Comparison of ENCODE assay signal across 17 cellular contexts in genomic region chr17:53571342-53571741, GRCh38.
DNase-seq lines count a peak whose midpoint lies in the region; ATAC-seq and TF ChIP-seq lines count a peak whose summit lies in the region.
"Had no signal": no experiment of that assay in that cellular context is flagged by ENCODE, and none has a peak within 500 bp of the region (broad histone marks: within the 10 kb centered on the region; RNA-seq: fewer than 3 reads in every experiment).

No MANE protein-coding gene starts in this region.

- no peak for TF ChIP-seq RAD21 in liver (IDR thresholded peaks at IDR 0.05)

- 58% methylated on average over 2 of the region's 2 CpGs for WGBS in liver
- WGBS in suprapubic skin = 60% methylated on average over 2 of the region's 2 CpGs

- no peak overlapping the region for H3K27ac Mint-ChIP-seq in CD4-positive, CD25-positive, alpha-beta regulatory T cell
- H3K27ac Mint-ChIP-seq in CD14-positive monocyte (no peak overlapping the region), immature natural killer cell (no peak overlapping the region)

- H3K4me3 Mint-ChIP-seq in CD4-positive, CD25-positive, alpha-beta regulatory T cell = no peak overlapping the region
- no peak overlapping the region for H3K4me3 Mint-ChIP-seq in CD14-positive monocyte
- H3K4me3 Mint-ChIP-seq in immature natural killer cell = no peak overlapping the region

- no peak for ATAC-seq in CD4-positive, CD25-positive, alpha-beta regulatory T cell (ENCODE audit: low read depth in 2 of 2)

- DNase-seq in CD4-positive, CD25-positive, alpha-beta regulatory T cell = no peak
- DNase-seq in MG63 (no peak), astrocyte of the hippocampus (ENCODE audit: low read depth, low spot score) (peak; percentile 3), CD14-positive monocyte (ENCODE audit: low spot score) (no peak), immature natural killer cell (no peak), Ammon's horn (ENCODE audit: low spot score) (no peak), suprapubic skin (ENCODE audit: low spot score in 2 of 2) (no peak)
- DNase-seq: activated naive CD4-positive, alpha-beta T cell; anterior cingulate cortex; foreskin fibroblast; NCI-H1694; NCI-H226; stimulated activated naive CD4-positive, alpha-beta T cell treated with Interleukin-2 at 50 U/mL for 16 hours; T-helper 1 cell; transverse colon had no signal

- H3K4me3 ChIP-seq in CD4-positive, CD25-positive, alpha-beta regulatory T cell (ENCODE audit: low read depth, low read length) = peak overlapping the region; percentile 8
- H3K4me3 ChIP-seq in MG63 = peak overlapping the region; percentile 15
- peak overlapping the region in 2 of 3 donors; percentile 18 to 37 for H3K4me3 ChIP-seq in liver (ENCODE audit: low read depth in 1 of 3, low read length in 3 of 3)
- no peak overlapping the region for H3K4me3 ChIP-seq in suprapubic skin
- H3K4me3 ChIP-seq: transverse colon had no signal

- H3K27me3 ChIP-seq in CD4-positive, CD25-positive, alpha-beta regulatory T cell (ENCODE audit: control insufficient read depth, insufficient read depth, low read length) = no peaks in the 10 kb centered on the region
- H3K27me3 ChIP-seq in MG63 = no peaks in the 10 kb centered on the region
- no peaks in the 10 kb centered on the region for H3K27me3 ChIP-seq in liver (ENCODE audit: control insufficient read depth in 4 of 4, insufficient read depth in 4 of 4, low read length in 3 of 4)
- H3K27me3 ChIP-seq in suprapubic skin = no peaks in the 10 kb centered on the region
- H3K27me3 ChIP-seq: neutrophil, transverse colon had no signal

- H3K9ac ChIP-seq in liver (ENCODE audit: low read depth in 1 of 2, low read length in 2 of 2) = peak overlapping the region in 1 of 2 donors; percentile 21

- H3K9me3 Mint-ChIP-seq in CD4-positive, CD25-positive, alpha-beta regulatory T cell = peaks cover 0 to 8% (median 3%) of the 10 kb centered on the region in 7 donors
- H3K9me3 Mint-ChIP-seq in CD14-positive monocyte (peaks cover 0 to 4% (median 1%) of the 10 kb centered on the region in 7 donors), immature natural killer cell (peaks cover 2 to 36% (median 21%) of the 10 kb centered on the region in 6 donors)

- no peak for TF ChIP-seq POLR2A in suprapubic skin (IDR thresholded peaks at IDR 0.05)

- H3K4me1 Mint-ChIP-seq in CD4-positive, CD25-positive, alpha-beta regulatory T cell = peaks cover 0 to 8% (median 0%) of the 10 kb centered on the region in 4 donors
- H3K4me1 Mint-ChIP-seq in CD14-positive monocyte (no peaks in the 10 kb centered on the region), immature natural killer cell (no peaks in the 10 kb centered on the region)

- no peaks in the 10 kb centered on the region for H3K36me3 ChIP-seq in CD4-positive, CD25-positive, alpha-beta regulatory T cell (ENCODE audit: control insufficient read depth, insufficient read depth, low read length)
- no peaks in the 10 kb centered on the region for H3K36me3 ChIP-seq in MG63
- H3K36me3 ChIP-seq in liver (ENCODE audit: control insufficient read depth in 4 of 4, insufficient read depth in 3 of 4, low read depth in 1 of 4, low read length in 3 of 4) = no peaks in the 10 kb centered on the region
- H3K36me3 ChIP-seq in suprapubic skin = no peaks in the 10 kb centered on the region
- H3K36me3 ChIP-seq: neutrophil, transverse colon had no signal

- TF ChIP-seq EP300 in suprapubic skin (IDR thresholded peaks at IDR 0.05) = no peak

- H3K27ac ChIP-seq in CD4-positive, CD25-positive, alpha-beta regulatory T cell (ENCODE audit: insufficient read depth, low read length, poor library complexity, severe bottlenecking) = no peak overlapping the region
- H3K27ac ChIP-seq in liver (ENCODE audit: low read depth in 1 of 2, low read length in 2 of 2) (no peak overlapping the region), suprapubic skin (no peak overlapping the region)
- H3K27ac ChIP-seq: neutrophil, transverse colon had no signal

- TF ChIP-seq CTCF in liver (IDR thresholded peaks at IDR 0.05; ENCODE audit: low read depth, low read length, missing input control) (no peak), CD14-positive monocyte (IDR thresholded peaks at IDR 0.05) (no peak), suprapubic skin (IDR thresholded peaks at IDR 0.05) (no peak)

- no peaks in the 10 kb centered on the region for H3K4me1 ChIP-seq in CD4-positive, CD25-positive, alpha-beta regulatory T cell (ENCODE audit: control insufficient read depth, insufficient read depth, low read length, poor library complexity, severe bottlenecking)
- no peaks in the 10 kb centered on the region for H3K4me1 ChIP-seq in liver (ENCODE audit: control insufficient read depth in 4 of 4, insufficient read depth in 4 of 4, low read length in 3 of 4)
- no peaks in the 10 kb centered on the region for H3K4me1 ChIP-seq in suprapubic skin
- H3K4me1 ChIP-seq: transverse colon had no signal

- no peaks in the 10 kb centered on the region for H3K36me3 Mint-ChIP-seq in CD4-positive, CD25-positive, alpha-beta regulatory T cell
- H3K36me3 Mint-ChIP-seq in CD14-positive monocyte (no peaks in the 10 kb centered on the region), immature natural killer cell (no peaks in the 10 kb centered on the region)

- H3K9me3 ChIP-seq in CD4-positive, CD25-positive, alpha-beta regulatory T cell (ENCODE audit: control insufficient read depth in 2 of 2, low read length in 2 of 2) = no peaks in the 10 kb centered on the region
- no peaks in the 10 kb centered on the region for H3K9me3 ChIP-seq in MG63
- no peaks in the 10 kb centered on the region for H3K9me3 ChIP-seq in liver (ENCODE audit: control insufficient read depth in 4 of 4, low read length in 3 of 4)
- no peaks in the 10 kb centered on the region for H3K9me3 ChIP-seq in suprapubic skin
- H3K9me3 ChIP-seq: neutrophil, transverse colon had no signal

- no peaks in the 10 kb centered on the region for H3K27me3 Mint-ChIP-seq in CD4-positive, CD25-positive, alpha-beta regulatory T cell
- H3K27me3 Mint-ChIP-seq in CD14-positive monocyte (ENCODE audit: low read depth in 3 of 3) (no peaks in the 10 kb centered on the region), immature natural killer cell (ENCODE audit: low read depth in 3 of 3) (peaks cover 0 to 2% (median 0%) of the 10 kb centered on the region in 3 donors)

- intact Hi-C loops in CD14-positive monocyte (cut with micrococcal nuclease) = no loop called here

TF ChIP-seq in liver, 16 proteins besides CTCF, POLR2A, EP300 and RAD21:
- no peak for TF ChIP-seq NR2F2 (IDR thresholded peaks at IDR 0.05)
